8 cellular contexts compared by ENCODE assay signal in genomic region chr11:93541884-93542752, GRCh38. TPM values are rescaled to one million over a fixed set of nuclear protein-coding genes. Genes with fewer than 3 reads are reported as not detected.
DNase-seq lines count a peak whose midpoint lies in the region; ATAC-seq, FAIRE-seq and TF ChIP-seq lines count a peak whose summit lies in the region.

No MANE protein-coding gene starts in this region.

- intact Hi-C loops in endothelial cell of umbilical vein (cut with micrococcal nuclease), result loop anchor here (2.0 to 10.0 kb wide), 4 partner anchors 119 to 605 kb away; partner anchors contain the start of genes CEP295 and DEUP1

- in situ Hi-C loops in GM13976 (cut with MboI; ENCODE audit: low sequenced_read_pairs, unreplicated experiment), result loop anchor here (10.0 kb wide), 1 partner anchor 307 kb away; no protein-coding TSS in a partner anchor

- peak overlapping the region; percentile 38 for H3K4me2 ChIP-seq in endothelial cell of umbilical vein (ENCODE audit: insufficient read depth, low read length)

- no peaks in the 10 kb centered on the region for H4K20me1 ChIP-seq in endothelial cell of umbilical vein (replicated peaks; ENCODE audit: control insufficient read depth, extremely low read depth, insufficient read depth, low read length)

- TF ChIP-seq POLR2A in endothelial cell of umbilical vein (IDR thresholded peaks at IDR 0.05; ENCODE audit: low read depth, low read length), result no peak

- peaks cover 2% of the 10 kb centered on the region for H3K79me2 ChIP-seq in endothelial cell of umbilical vein (ENCODE audit: control insufficient read depth, insufficient read depth, low read length)

- no peak overlapping the region for H3K27ac ChIP-seq in endothelial cell of umbilical vein (ENCODE audit: insufficient read depth, low read depth, low read length)
- peak overlapping the region; percentile 81 for H3K27ac ChIP-seq in mesodermal cell (ENCODE audit: low read depth, low read length, severe bottlenecking)
- H3K27ac ChIP-seq in stomach smooth muscle (ENCODE audit: low read length), result peak overlapping the region; percentile 75

- H3K9ac ChIP-seq in endothelial cell of umbilical vein (replicated peaks; ENCODE audit: extremely low read depth, insufficient read depth, low read length) (peak overlapping the region; percentile 60), stomach smooth muscle (ENCODE audit: low read length in 2 of 2) (peak overlapping the region; percentile 61 to 72)

- H3K9me1 ChIP-seq in endothelial cell of umbilical vein (replicated peaks; ENCODE audit: control insufficient read depth, extremely low read depth, insufficient read depth, low read length), result no peaks in the 10 kb centered on the region

- FAIRE-seq in endothelial cell of umbilical vein (lab: Jason Lieb, UNC), result peak; percentile 83

- ATAC-seq in HG02759 (IDR thresholded peaks at IDR 0.05; ENCODE audit: unreplicated experiment), result peak; percentile 64

- H3K4me1 ChIP-seq in endothelial cell of umbilical vein (ENCODE audit: control insufficient read depth, extremely low read depth, insufficient read depth, low read length), result peaks cover 13% of the 10 kb centered on the region
- peaks cover 12% of the 10 kb centered on the region for H3K4me1 ChIP-seq in mesodermal cell (ENCODE audit: control insufficient read depth, insufficient read depth, low read length, poor library complexity, severe bottlenecking)
- H3K4me1 ChIP-seq in stomach smooth muscle (ENCODE audit: control insufficient read depth, insufficient read depth, low read length), result peaks cover 31% of the 10 kb centered on the region

- H3K27me3 ChIP-seq in endothelial cell of umbilical vein (ENCODE audit: control insufficient read depth in 2 of 2, insufficient read depth in 2 of 2, low read length in 2 of 2), result peaks cover 2 to 5% of the 10 kb centered on the region in 2 experiments
- H3K27me3 ChIP-seq in stomach smooth muscle (ENCODE audit: control insufficient read depth in 1 of 2, insufficient read depth in 2 of 2, low read length in 2 of 2), result no peaks in the 10 kb centered on the region

- no TSS peak for BruUV-seq in endothelial cell of umbilical vein (replicated peaks; lab: Mats Ljungman, UMichigan)

- H2AFZ ChIP-seq in endothelial cell of umbilical vein (ENCODE audit: low read depth, low read length), result peak overlapping the region; percentile 12

- 8 to 17% methylated on average over 6 of the region's 23 CpGs for WGBS in mesodermal cell (ENCODE audit: insufficient coverage in 2 of 2), 2 experiments

- H3K4me3 ChIP-seq in endothelial cell of umbilical vein (replicated peaks in 1 of 3; ENCODE audit: insufficient read depth in 1 of 3, low read depth in 1 of 3, low read length in 3 of 3) (peak overlapping the region; percentile 43 to 74 (median 43)), mesodermal cell (ENCODE audit: extremely low read depth, insufficient read depth, low read length, poor library complexity, severe bottlenecking) (peak overlapping the region; percentile 66), stomach smooth muscle (ENCODE audit: low read length in 2 of 2) (peak overlapping the region; percentile 66 to 78)

- DNase-seq in 8988T (peak; percentile 78), GM13976 (ENCODE audit: low spot score) (peak; percentile 74), NCI-H1092 (lab: John Stamatoyannopoulos, UW) (peak; percentile 42), endothelial cell of umbilical vein (ENCODE audit: low read depth, low spot score) (peak; percentile 71)
- peak; percentile 17 for DNase-seq in activated CD4-positive, alpha-beta T cell treated with anti-CD3 and anti-CD28 coated beads, Interleukin-2, amount 50 U/mL, for 1 hour

- POLR2A ChIA-PET in endothelial cell of umbilical vein (lab: Charles Lee), result interaction anchor here (1.2 kb wide), 1 partner anchor 307 kb away, joined by 3 read pairs; no protein-coding TSS in a partner anchor

- dilution Hi-C loops in endothelial cell of umbilical vein (cut with MboI; ENCODE audit: extremely low pct_ligation_motif_present, low sequenced_read_pairs), result no loop called here

- TF ChIP-seq CTCF in GM13976 (IDR thresholded peaks at IDR 0.05; ENCODE audit: borderline replicate concordance, control extremely low read depth, extremely low read depth, insufficient read depth, missing control alignments), result no peak
- no peak for TF ChIP-seq CTCF in endothelial cell of umbilical vein (IDR thresholded peaks at IDR 0.05; ENCODE audit: extremely low read depth in 1 of 2, insufficient read depth in 1 of 2, low read depth in 1 of 2, low read length in 2 of 2)

- CTCF ChIA-PET in endothelial cell of umbilical vein (lab: Charles Lee), result interaction anchor here (1.1 to 4.4 kb wide), 6 partner anchors 10 to 306 kb away, joined by 3 to 53 read pairs (median 6); no protein-coding TSS in a partner anchor

- no peaks in the 10 kb centered on the region for H3K9me3 ChIP-seq in endothelial cell of umbilical vein (replicated peaks; ENCODE audit: control insufficient read depth, insufficient read depth, low read length)
- no peaks in the 10 kb centered on the region for H3K9me3 ChIP-seq in mesodermal cell (ENCODE audit: control insufficient read depth, low read length)
- H3K9me3 ChIP-seq in stomach smooth muscle (ENCODE audit: control insufficient read depth in 2 of 2, low read length in 2 of 2), result no peaks in the 10 kb centered on the region

- H3K36me3 ChIP-seq in endothelial cell of umbilical vein (ENCODE audit: control insufficient read depth in 2 of 2, extremely low read depth in 1 of 2, insufficient read depth in 2 of 2, low read length in 2 of 2), result no peaks in the 10 kb centered on the region
- H3K36me3 ChIP-seq in mesodermal cell (ENCODE audit: control insufficient read depth, insufficient read depth, low read length), result no peaks in the 10 kb centered on the region
- H3K36me3 ChIP-seq in stomach smooth muscle (ENCODE audit: control insufficient read depth in 2 of 2, insufficient read depth in 2 of 2, low read length in 2 of 2), result no peaks in the 10 kb centered on the region

TF ChIP-seq in endothelial cell of umbilical vein, 7 proteins besides CTCF, POLR2A, EP300 and RAD21:
- TF ChIP-seq MAX (IDR thresholded peaks at IDR 0.05; ENCODE audit: insufficient read depth, insufficient read length), result no peak
- no peak for TF ChIP-seq MYC (IDR thresholded peaks at IDR 0.05; ENCODE audit: low read depth, low read length)
- peak; percentile 71 for TF ChIP-seq FOS (IDR thresholded peaks at IDR 0.05; ENCODE audit: borderline replicate concordance, insufficient read depth, low read length)
- TF ChIP-seq EZH2 (IDR thresholded peaks at IDR 0.05; ENCODE audit: borderline replicate concordance, low read depth, low read length, severe bottlenecking), result no peak
- peak; percentile 28 for TF ChIP-seq JUN (IDR thresholded peaks at IDR 0.05; ENCODE audit: borderline replicate concordance, insufficient read depth, insufficient read length, low read depth)
- no peak for TF ChIP-seq POLR2AphosphoS5 (IDR thresholded peaks at IDR 0.05; ENCODE audit: insufficient read depth, low read depth, low read length)

RNA-seq across cellular contexts. Expression of gene SMCO4, which starts 1.1 kb away (rescaled TPM):
- total RNA-seq in endothelial cell of umbilical vein, result 19.9 and 21.3 TPM in 2 replicates
- polyA plus RNA-seq in endothelial cell of umbilical vein, result 14.0 and 16.0 TPM in 2 replicates
- polyA plus RNA-seq in endothelial cell of umbilical vein (2011; cell fraction: cytosol; rRNA removed), result 13.8 and 19.6 TPM in 2 replicates
- polyA plus RNA-seq in endothelial cell of umbilical vein (2011; cell fraction: nucleus; rRNA removed), result 6.4 and 9.6 TPM in 2 replicates
- polyA plus RNA-seq in endothelial cell of umbilical vein (2012), result 19.9 and 22.0 TPM in 2 replicates
- 4.9 and 9.2 TPM in 2 replicates for polyA minus RNA-seq in endothelial cell of umbilical vein
- 12.0 TPM for polyA minus RNA-seq in endothelial cell of umbilical vein (2011; cell fraction: cytosol; rRNA and poly(A)+ RNA removed)
- 1.1 and 3.9 TPM in 2 replicates for polyA minus RNA-seq in endothelial cell of umbilical vein (2011; cell fraction: nucleus; rRNA and poly(A)+ RNA removed)
- 26.9 TPM for polyA plus RNA-seq in mesodermal cell (2013, experiment 1 of 2)
- 21.3 TPM for polyA plus RNA-seq in mesodermal cell (2013, experiment 2 of 2)

Comparison
In these comparisons a context has a peak if more than half of its experiments do, and no peak if none do; other contexts are left out.
1. DNase-seq: peak in every context shown above with its lines; median percentile 78 in 8988T; 74 in GM13976; 71 in endothelial cell of umbilical vein; 42 in NCI-H1092; 17 in activated CD4-positive, alpha-beta T cell treated with anti-CD3 and anti-CD28 coated beads, Interleukin-2, amount 50 U/mL, for 1 hour.